In genomic region chr11:68118753-68119448, GRCh38 we compare ENCODE assay signal across 8 cellular contexts. TPM values are rescaled to one million over a fixed set of nuclear protein-coding genes. Genes with fewer than 3 reads are reported as not detected.
A peak's percentile ranks its signal among the peaks of the same experiment; 100 is the strongest.
DNase-seq lines count a peak whose midpoint lies in the region; ATAC-seq and TF ChIP-seq lines count a peak whose summit lies in the region.

No MANE protein-coding gene starts in this region.

- POLR2A ChIA-PET in MCF 10A (lab: Yijun Ruan, JAX) = interaction anchor here (0.6 to 0.9 kb wide), 4 partner anchors 81 to 703 kb away, joined by 3 to 5 read pairs (median 4); no protein-coding TSS in a partner anchor

- H3K9me3 Mint-ChIP-seq in MCF 10A (ENCODE audit: unreplicated experiment) (no peaks in the 10 kb centered on the region), naive B cell (no peaks in the 10 kb centered on the region)

- peaks cover 11% of the 10 kb centered on the region for H3K4me1 Mint-ChIP-seq in MCF 10A (ENCODE audit: insufficient read depth, unreplicated experiment)
- H3K4me1 Mint-ChIP-seq in naive B cell = peaks cover 27 to 32% (median 29%) of the 10 kb centered on the region in 3 donors

- no TSS peak for BruUV-seq in MCF 10A (replicated peaks; lab: Mats Ljungman, UMichigan)

- peaks cover 70% of the 10 kb centered on the region for H3K79me2 ChIP-seq in DOHH2 (ENCODE audit: control insufficient read depth, low read length)
- H3K79me2 ChIP-seq in KMS-11 (ENCODE audit: insufficient read depth, low read depth) = peaks cover 65% of the 10 kb centered on the region

- peaks cover 20% of the 10 kb centered on the region for H3F3A ChIP-seq in DOHH2 (ENCODE audit: control insufficient read depth, insufficient read depth)

- H3K4me1 ChIP-seq in DOHH2 (ENCODE audit: control insufficient read depth, low read length) (peaks cover 28% of the 10 kb centered on the region), KMS-11 (ENCODE audit: low read depth, poor library complexity, severe bottlenecking) (peaks cover 27% of the 10 kb centered on the region), BE2C (peaks cover 4% of the 10 kb centered on the region)

- H3K36me3 Mint-ChIP-seq in MCF 10A (ENCODE audit: insufficient read depth, unreplicated experiment) (no peaks in the 10 kb centered on the region), naive B cell (no peaks in the 10 kb centered on the region)

- no peak overlapping the region for H2AFZ ChIP-seq in KMS-11 (ENCODE audit: low read depth)

- CTCF ChIA-PET in MCF 10A (lab: Yijun Ruan, JAX) = interaction anchor here (1.5 kb wide), 1 partner anchor 11 kb away, joined by 3 read pairs; no protein-coding TSS in a partner anchor

- H3K27ac Mint-ChIP-seq in MCF 10A (ENCODE audit: low read depth, unreplicated experiment) (no peak overlapping the region), naive B cell (peak overlapping the region in 5 of 6 donors; percentile 53 to 93 (median 58))

- no peaks in the 10 kb centered on the region for H3K9me3 ChIP-seq in DOHH2 (ENCODE audit: control insufficient read depth, insufficient read depth, low read length)
- no peaks in the 10 kb centered on the region for H3K9me3 ChIP-seq in BE2C

- H3K4me2 ChIP-seq in DOHH2 (ENCODE audit: low read length) (peak overlapping the region; percentile 74), KMS-11 (peak overlapping the region; percentile 62)

- TF ChIP-seq CTCF in DOHH2 (IDR thresholded peaks at IDR 0.05; ENCODE audit: low read depth, low read length, poor library complexity, severe bottlenecking) (no peak), KMS-11 (conservative IDR thresholded peaks at IDR 0.05; ENCODE audit: low read depth, low read length) (no peak), MCF 10A (IDR thresholded peaks at IDR 0.05; ENCODE audit: unreplicated experiment) (no peak), BE2C (IDR thresholded peaks at IDR 0.05; ENCODE audit: low read depth, low read length) (no peak)

- H3K27me3 ChIP-seq in DOHH2 (ENCODE audit: control insufficient read depth, low read length) (no peaks in the 10 kb centered on the region), KMS-11 (ENCODE audit: insufficient read depth, low read depth) (no peaks in the 10 kb centered on the region), BE2C (no peaks in the 10 kb centered on the region; the same call in 1 of the 2 replicates)

- no peak overlapping the region for H3K9ac ChIP-seq in KMS-11

- DNase-seq in MCF 10A (ENCODE audit: unreplicated experiment) (no peak), naive B cell (peak; percentile 31), BE2C (no peak), NCI-H1105 treated with DMSO at 0.1 percent for 48 hours (lab: John Stamatoyannopoulos, UW) (no peak), DMS53 treated with DMSO at 0.1 percent for 48 hours (lab: John Stamatoyannopoulos, UW; ENCODE audit: unreplicated experiment) (no peak)
- DNase-seq in activated CD4-positive, alpha-beta T cell treated with anti-CD3 and anti-CD28 coated beads for 1 hour = no peak

- H4K20me1 ChIP-seq in DOHH2 (ENCODE audit: control insufficient read depth, insufficient read depth, low read depth, low read length) (peaks cover 6% of the 10 kb centered on the region; the same call in 1 of the 2 replicates), KMS-11 (ENCODE audit: insufficient read depth) (peaks cover 3% of the 10 kb centered on the region; the same call in 1 of the 2 replicates)

- no peaks in the 10 kb centered on the region for H3K9me2 ChIP-seq in DOHH2 (replicated peaks; ENCODE audit: control insufficient read depth, low read length)

- intact Hi-C loops in MCF 10A (cut with micrococcal nuclease) = no loop called here

- peak overlapping the region; percentile 35 for H3K27ac ChIP-seq in DOHH2 (ENCODE audit: low read depth, low read length)
- H3K27ac ChIP-seq in KMS-11 = no peak overlapping the region

- no peak for ATAC-seq in naive B cell (ENCODE audit: low read depth in 2 of 2)

- H3K4me3 Mint-ChIP-seq in MCF 10A (ENCODE audit: unreplicated experiment) = peak overlapping the region; percentile 75
- H3K4me3 Mint-ChIP-seq in naive B cell = peak overlapping the region; percentile 35 to 93 (median 84)

- H3K4me3 ChIP-seq in DOHH2 (ENCODE audit: low read length) (peak overlapping the region; percentile 77), KMS-11 (IDR thresholded peaks at IDR 0.05; ENCODE audit: insufficient read depth, low read depth, low read length) (no peak overlapping the region), BE2C (ENCODE audit: low read depth, low read length) (no peak overlapping the region)

- H3K27me3 Mint-ChIP-seq in MCF 10A (ENCODE audit: insufficient read depth, unreplicated experiment) (no peaks in the 10 kb centered on the region), naive B cell (no peaks in the 10 kb centered on the region)

- H3K36me3 ChIP-seq in DOHH2 (ENCODE audit: control insufficient read depth, low read length) (peaks cover 19% of the 10 kb centered on the region; the same call in 1 of the 2 replicates), KMS-11 (ENCODE audit: insufficient read depth) (no peaks in the 10 kb centered on the region), BE2C (peaks cover 3% of the 10 kb centered on the region; the same call in 1 of the 2 replicates)

RNA-seq across cellular contexts. Expression of gene CHKA, which starts 2.3 kb away (rescaled TPM):
- 7.8 and 13.7 TPM in 2 replicates for total RNA-seq in MCF 10A (2022)
- polyA plus RNA-seq in naive B cell (ENCODE audit: low read depth in 6 of 6) = 10 to 100 TPM in 1 of 6 donors, 1 to 10 TPM in 5; 4.9 to 17.6 (median 6.4) TPM
- 39.6 TPM for polyA plus RNA-seq in BE2C (2012; ENCODE audit: insufficient read depth, insufficient read length, low read depth)
